Comparison of ENCODE assay signal across 1 cellular context in genomic region chr2:131686164-131686893, GRCh38.
TF ChIP-seq lines count a peak whose summit lies in the region.

No MANE protein-coding gene starts in this region.

TF ChIP-seq in GM12878, 131 proteins besides CTCF, POLR2A, EP300 and RAD21:
- TF ChIP-seq RAD51 (IDR thresholded peaks at IDR 0.05), result peak; percentile 80
